Comparison of ENCODE assay signal across 1 cellular context in genomic region chr22:21700822-21701221, GRCh38.
TF ChIP-seq lines count a peak whose summit lies in the region.

No MANE protein-coding gene starts in this region.

TF ChIP-seq in HepG2, 621 proteins besides CTCF, POLR2A, EP300 and RAD21:
- TF ChIP-seq HNF4G (IDR thresholded peaks at IDR 0.05; ENCODE audit: borderline replicate concordance, low read depth, low read length) (no peak), HNF4G (CRISPR knock-in tag; IDR thresholded peaks at IDR 0.05; ENCODE audit: borderline replicate concordance, low read depth) (no peak), POLR2G (IDR thresholded peaks at IDR 0.05; ENCODE audit: low read depth, low read length) (no peak), FIP1L1 (IDR thresholded peaks at IDR 0.05; ENCODE audit: borderline replicate concordance, insufficient read depth, low read depth, low read length) (no peak), CERS6 (CRISPR knock-in tag; IDR thresholded peaks at IDR 0.05) (no peak), CEBPG (CRISPR knock-in tag; IDR thresholded peaks at IDR 0.05) (no peak), ZNF761 (CRISPR knock-in tag; conservative IDR thresholded peaks at IDR 0.05) (no peak), ZNF232 (CRISPR knock-in tag; IDR thresholded peaks at IDR 0.05; ENCODE audit: borderline replicate concordance) (no peak), ZNF543 (CRISPR knock-in tag; IDR thresholded peaks at IDR 0.05) (no peak), PCBP1 (IDR thresholded peaks at IDR 0.05; ENCODE audit: borderline replicate concordance, low read depth, low read length) (no peak), RBFOX2 (IDR thresholded peaks at IDR 0.05; ENCODE audit: low read depth, low read length) (no peak), U2AF2 (IDR thresholded peaks at IDR 0.05; ENCODE audit: low read depth, low read length) (no peak), KAT7 (CRISPR knock-in tag; IDR thresholded peaks at IDR 0.05; ENCODE audit: borderline replicate concordance) (no peak), PITX1 (CRISPR knock-in tag; IDR thresholded peaks at IDR 0.05) (no peak), KDM3A (CRISPR knock-in tag; IDR thresholded peaks at IDR 0.05; ENCODE audit: low read depth) (no peak), MLXIP (CRISPR knock-in tag; IDR thresholded peaks at IDR 0.05; ENCODE audit: borderline replicate concordance) (no peak), ZNF3 (CRISPR knock-in tag; IDR thresholded peaks at IDR 0.05) (no peak), KAT2B (IDR thresholded peaks at IDR 0.05; ENCODE audit: borderline replicate concordance, low read depth, low read length) (no peak), ZNF770 (CRISPR knock-in tag; IDR thresholded peaks at IDR 0.05) (no peak), ZNF343 (CRISPR knock-in tag; IDR thresholded peaks at IDR 0.05) (no peak)
